Comparison of ENCODE assay signal across 1 cellular context in genomic region chr13:91805605-91806004, GRCh38.
TF ChIP-seq lines count a peak whose summit lies in the region.

No MANE protein-coding gene starts in this region.

TF ChIP-seq in WTC11, 78 proteins besides CTCF, POLR2A, EP300 and RAD21 (continued from another document):
- TF ChIP-seq E2F1 (CRISPR knock-in tag; IDR thresholded peaks at IDR 0.05) (no peak), USF2 (CRISPR knock-in tag; IDR thresholded peaks at IDR 0.05) (no peak), SOX15 (CRISPR knock-in tag; IDR thresholded peaks at IDR 0.05) (no peak), PRDM15 (CRISPR knock-in tag; IDR thresholded peaks at IDR 0.05) (no peak)
